In genomic region chr2:39534095-39534711, GRCh38 we compare ENCODE assay signal across 23 cellular contexts.
DNase-seq lines count a peak whose midpoint lies in the region; ATAC-seq, FAIRE-seq and TF ChIP-seq lines count a peak whose summit lies in the region.
"Had no signal": no experiment of that assay in that cellular context is flagged by ENCODE, and none has a peak within 500 bp of the region (broad histone marks: within the 10 kb centered on the region; RNA-seq: fewer than 3 reads in every experiment).

No MANE protein-coding gene starts in this region.

- no peak for ATAC-seq in GM21515 (IDR thresholded peaks at IDR 0.05; ENCODE audit: unreplicated experiment)
- ATAC-seq: activated CD4-positive, alpha-beta T cell treated with anti-CD3 and anti-CD28 coated beads for 36 hours; body of pancreas had no signal

- TF ChIP-seq RAD21 in Ishikawa (IDR thresholded peaks at IDR 0.05; ENCODE audit: low read depth) = no peak

- H3K36me3 Mint-ChIP-seq in neural progenitor cell = peaks cover 2% of the 10 kb centered on the region

- H3K79me2 ChIP-seq in neural progenitor cell (ENCODE audit: low read depth) = no peaks in the 10 kb centered on the region

- H3K4me1 Mint-ChIP-seq in neural progenitor cell = peaks cover 15% of the 10 kb centered on the region

- H3K4me3 Mint-ChIP-seq in neural progenitor cell = no peak overlapping the region
- H3K4me3 Mint-ChIP-seq: activated CD4-positive, alpha-beta T cell treated with anti-CD3 and anti-CD28 coated beads for 36 hours; nephron; T-helper 1 cell treated with Interleukin-12 subunit alpha and Interleukin-12 subunit beta and Interleukin-4 antibody, amounts not matched to agents 30 μg/mL and 1 μg/mL, for 36 hours had no signal

- H3F3A ChIP-seq in neural progenitor cell (ENCODE audit: low read depth) = peaks cover 27% of the 10 kb centered on the region

- no peaks in the 10 kb centered on the region for H3K9me3 ChIP-seq in neural progenitor cell (ENCODE audit: low read depth)
- H3K9me3 ChIP-seq: body of pancreas, spleen had no signal

- H2AFZ ChIP-seq in neural progenitor cell (replicated peaks) = no peak overlapping the region

- H3K36me3 ChIP-seq in bronchial epithelial cell (ENCODE audit: control insufficient read depth, insufficient read depth, low read length) (peaks cover 1% of the 10 kb centered on the region), neural progenitor cell (no peaks in the 10 kb centered on the region)
- H3K36me3 ChIP-seq: spleen had no signal

- peaks cover 9% of the 10 kb centered on the region for H3K9me3 Mint-ChIP-seq in neural progenitor cell
- H3K9me3 Mint-ChIP-seq: nephron had no signal

- DNase-seq in ELR (ENCODE audit: low read depth) (peak; percentile 81), bronchial epithelial cell (ENCODE audit: low read depth) (peak; percentile 45), neural progenitor cell (ENCODE audit: low spot score) (no peak), hippocampal formation (lab: John Stamatoyannopoulos, UW) (no peak)
- no peak for DNase-seq in activated CD4-positive, CD25-positive, alpha-beta regulatory T cell treated with anti-CD3 and anti-CD28 coated beads, Interleukin-2, amount 50 U/mL, for 72 hours
- DNase-seq: activated CD4-positive, alpha-beta T cell treated with anti-CD3 and anti-CD28 coated beads for 36 hours; activated CD8-positive, alpha-beta memory T cell treated with anti-CD3 and anti-CD28 coated beads for 24 hours; activated T-cell treated with anti-CD3 and anti-CD28 coated beads, Interleukin-2, amount 50 U/mL, for 1 hour; body of pancreas; Calu3; DMS79 treated with DMSO at 0.1 percent for 48 hours; dorsolateral prefrontal cortex; NCI-H2081; NCI-H226; retina; spleen; trophoblast cell had no signal

- peaks cover 2% of the 10 kb centered on the region for H3K27me3 Mint-ChIP-seq in neural progenitor cell (ENCODE audit: insufficient read depth, low read depth)

- H3K4me3 ChIP-seq in bronchial epithelial cell (ENCODE audit: low read depth, low read length) = no peak overlapping the region
- H3K4me3 ChIP-seq in neural progenitor cell = no peak overlapping the region
- H3K4me3 ChIP-seq: body of pancreas, dorsolateral prefrontal cortex, spleen had no signal

- H4K20me1 ChIP-seq in neural progenitor cell (ENCODE audit: low read depth) = no peaks in the 10 kb centered on the region

- H3K27ac Mint-ChIP-seq in neural progenitor cell = no peak overlapping the region
- H3K27ac Mint-ChIP-seq: activated CD4-positive, alpha-beta T cell treated with anti-CD3 and anti-CD28 coated beads for 36 hours; T-helper 1 cell treated with Interleukin-12 subunit alpha and Interleukin-12 subunit beta and Interleukin-4 antibody, amounts not matched to agents 30 μg/mL and 1 μg/mL, for 36 hours had no signal

- H3K27ac ChIP-seq in neural progenitor cell = no peak overlapping the region
- H3K27ac ChIP-seq: body of pancreas, C4-2B, dorsolateral prefrontal cortex, spleen had no signal

- no peak for TF ChIP-seq EP300 in Ishikawa (IDR thresholded peaks at IDR 0.05; ENCODE audit: borderline replicate concordance)

- no peak overlapping the region for H3K9ac ChIP-seq in neural progenitor cell

- peaks cover 31% of the 10 kb centered on the region for H3K4me1 ChIP-seq in neural progenitor cell
- H3K4me1 ChIP-seq: body of pancreas had no signal

- FAIRE-seq in bronchial epithelial cell (lab: Jason Lieb, UNC) = no peak
- FAIRE-seq: islet of Langerhans had no signal

- no peak for TF ChIP-seq CTCF in bronchial epithelial cell (IDR thresholded peaks at IDR 0.05; ENCODE audit: insufficient read depth, low read length, severe bottlenecking)
- TF ChIP-seq CTCF in neural progenitor cell (IDR thresholded peaks at IDR 0.05) = no peak

- peak overlapping the region; percentile 34 for H3K4me2 ChIP-seq in neural progenitor cell

- H3K27me3 ChIP-seq in bronchial epithelial cell (ENCODE audit: control insufficient read depth, insufficient read depth, low read length) (no peaks in the 10 kb centered on the region), neural progenitor cell (no peaks in the 10 kb centered on the region)
- H3K27me3 ChIP-seq: body of pancreas, dorsolateral prefrontal cortex, spleen had no signal

TF ChIP-seq in Ishikawa, 13 proteins besides CTCF, POLR2A, EP300 and RAD21:
- TF ChIP-seq TAF1 (IDR thresholded peaks at IDR 0.05; ENCODE audit: low read depth) (no peak), TEAD4 (IDR thresholded peaks at IDR 0.05) (0 out of 2 replicates have a peak, but pooled peaks have one; percentile 28)

Comparison
In these comparisons a context has a peak if more than half of its experiments do, and no peak if none do; other contexts are left out.
1. DNase-seq: peak in ELR (single experiment) and bronchial epithelial cell (single experiment); none in neural progenitor cell (single experiment), hippocampal formation (0 of 2) and activated CD4-positive, CD25-positive, alpha-beta regulatory T cell treated with anti-CD3 and anti-CD28 coated beads, Interleukin-2, amount 50 U/mL, for 72 hours (single experiment).